Comparison of ENCODE assay signal across 10 cellular contexts in genomic region chr6:54992789-54993188, GRCh38.
DNase-seq lines count a peak whose midpoint lies in the region; ATAC-seq and TF ChIP-seq lines count a peak whose summit lies in the region.
"Had no signal": no experiment of that assay in that cellular context is flagged by ENCODE, and none has a peak within 500 bp of the region (broad histone marks: within the 10 kb centered on the region; RNA-seq: fewer than 3 reads in every experiment).

No MANE protein-coding gene starts in this region.

- H3K4me3 Mint-ChIP-seq in nephron progenitor cell = no peak overlapping the region
- H3K4me3 Mint-ChIP-seq: nephron had no signal

- H4K20me1 ChIP-seq in mammary epithelial cell (ENCODE audit: insufficient read depth, low read length) = no peaks in the 10 kb centered on the region

- TF ChIP-seq CTCF in mammary epithelial cell (conservative IDR thresholded peaks at IDR 0.05 in 1 of 2, IDR thresholded peaks at IDR 0.05 in 1 of 2; ENCODE audit: extremely low read depth in 1 of 2, insufficient read depth in 1 of 2, low read depth in 1 of 2, low read length in 2 of 2) (peak; percentile 55 to 77), thyroid gland (IDR thresholded peaks at IDR 0.05) (peak in 4 of 6 experiments; percentile 27 to 64 (median 50)), nephron progenitor cell (IDR thresholded peaks at IDR 0.05) (no peak)

- no peak overlapping the region for H3K27ac Mint-ChIP-seq in nephron progenitor cell
- H3K27ac Mint-ChIP-seq: nephron had no signal

- H3K9me3 ChIP-seq in mammary epithelial cell (replicated peaks; ENCODE audit: insufficient read depth, low read length) (no peaks in the 10 kb centered on the region), thyroid gland (no peaks in the 10 kb centered on the region)

- CTCF ChIA-PET in mammary epithelial cell (lab: Charles Lee; ENCODE audit: low non-redundant PET) = no interaction called here

- peak; percentile 8 for DNase-seq in NCI-H2171 treated with DMSO at 0.1 percent for 48 hours (lab: John Stamatoyannopoulos, UW)
- DNase-seq in NCI-H2171 (lab: John Stamatoyannopoulos, UW) = no peak
- DNase-seq in Jurkat, Clone E6-1 (ENCODE audit: low read depth, low spot score) = peak; percentile 15
- no peak for DNase-seq in mammary epithelial cell
- peak; percentile 13 to 36 for DNase-seq in thyroid gland
- DNase-seq in nephron progenitor cell = no peak
- no peak for DNase-seq in activated T-cell treated with anti-CD3 and anti-CD28 coated beads, Interleukin-2, amount 50 U/mL, for 48 hours

- H3K4me1 Mint-ChIP-seq in nephron progenitor cell = no peaks in the 10 kb centered on the region
- H3K4me1 Mint-ChIP-seq: nephron had no signal

- no peak for ATAC-seq in GM21528 (IDR thresholded peaks at IDR 0.05; ENCODE audit: low FRiP score, unreplicated experiment)

- H3K27me3 Mint-ChIP-seq in nephron progenitor cell (ENCODE audit: low read depth, poor library complexity) = no peaks in the 10 kb centered on the region

- in situ Hi-C loops in mammary epithelial cell (cut with MboI; ENCODE audit: low sequenced_read_pairs in 2 of 2) = no loop called here

- H3K4me2 ChIP-seq in mammary epithelial cell (ENCODE audit: insufficient read depth, low read depth, low read length) = no peak overlapping the region

- H3K9ac ChIP-seq in mammary epithelial cell (ENCODE audit: insufficient read depth, low read length) = no peak overlapping the region

- BruUV-seq in mammary epithelial cell (replicated peaks; lab: Mats Ljungman, UMichigan) = no TSS peak

- H3K4me1 ChIP-seq in mammary epithelial cell (ENCODE audit: insufficient read depth, low read length) (no peaks in the 10 kb centered on the region), thyroid gland (peaks cover 12 to 16% of the 10 kb centered on the region in 2 donors)

- no peak overlapping the region for H3K4me3 ChIP-seq in Jurkat, Clone E6-1 (ENCODE audit: low read length)
- H3K4me3 ChIP-seq in mammary epithelial cell (replicated peaks in 1 of 3; ENCODE audit: insufficient read depth in 1 of 3, low read depth in 2 of 3, low read length in 3 of 3) (no peak overlapping the region), thyroid gland (replicated peaks in 1 of 3) (no peak overlapping the region)
- H3K4me3 ChIP-seq: coronary artery had no signal

- no peaks in the 10 kb centered on the region for H3K27me3 ChIP-seq in mammary epithelial cell (ENCODE audit: insufficient read depth, low read length)
- H3K27me3 ChIP-seq in thyroid gland = no peaks in the 10 kb centered on the region

- H3K79me2 ChIP-seq in mammary epithelial cell (ENCODE audit: insufficient read depth, low read length) = no peaks in the 10 kb centered on the region

- TF ChIP-seq POLR2A in thyroid gland (IDR thresholded peaks at IDR 0.05) = no peak

- H3K27ac ChIP-seq in mammary epithelial cell (ENCODE audit: insufficient read depth, low read depth, low read length) (no peak overlapping the region), thyroid gland (peak overlapping the region in 1 of 3 donors; percentile 25)
- H3K27ac ChIP-seq: coronary artery had no signal

- H3K36me3 ChIP-seq in mammary epithelial cell (ENCODE audit: insufficient read depth, low read length) = no peaks in the 10 kb centered on the region
- H3K36me3 ChIP-seq in thyroid gland = no peaks in the 10 kb centered on the region

- intact Hi-C loops in mammary epithelial cell (cut with micrococcal nuclease) = loop anchor here (2.0 to 5.0 kb wide), 2 partner anchors 274 to 295 kb away; no protein-coding TSS in a partner anchor
- intact Hi-C loops in thyroid gland (cut with DNase I) = no loop called here

- peak overlapping the region; percentile 42 for H2AFZ ChIP-seq in mammary epithelial cell (ENCODE audit: low read depth, low read length)

- no peaks in the 10 kb centered on the region for H3K36me3 Mint-ChIP-seq in nephron progenitor cell (ENCODE audit: low read depth)

- peaks cover 24% of the 10 kb centered on the region for H3K9me3 Mint-ChIP-seq in nephron progenitor cell

- dilution Hi-C loops in mammary epithelial cell (cut with HindIII; ENCODE audit: low sequenced_read_pairs) = no loop called here

Comparison
In these comparisons a context has a peak if more than half of its experiments do, and no peak if none do; other contexts are left out.
1. DNase-seq: peak in NCI-H2171 treated with DMSO at 0.1 percent for 48 hours (single experiment), Jurkat, Clone E6-1 (single experiment) and thyroid gland (2 of 2); none in NCI-H2171 (single experiment), mammary epithelial cell (single experiment), nephron progenitor cell (single experiment) and activated T-cell treated with anti-CD3 and anti-CD28 coated beads, Interleukin-2, amount 50 U/mL, for 48 hours (0 of 2).